8 cellular contexts compared by ENCODE assay signal in genomic region chr12:68686262-68686594, GRCh38. TPM values are rescaled to one million over a fixed set of nuclear protein-coding genes. Genes with fewer than 3 reads are reported as not detected.
DNase-seq lines count a peak whose midpoint lies in the region; ATAC-seq and TF ChIP-seq lines count a peak whose summit lies in the region.

No MANE protein-coding gene starts in this region.

- ATAC-seq in HG02852 (IDR thresholded peaks at IDR 0.05; ENCODE audit: unreplicated experiment) = no peak

- no peak overlapping the region for H4K12ac ChIP-seq in trophoblast cell (ENCODE audit: low read depth, low read length)

- H3K9me2 ChIP-seq in OCI-LY1 (ENCODE audit: low read depth, low read length) = no peaks in the 10 kb centered on the region

- no peak overlapping the region for H2BK12ac ChIP-seq in trophoblast cell (ENCODE audit: low read length)

- no peak overlapping the region for H2BK5ac ChIP-seq in trophoblast cell (ENCODE audit: low read depth, low read length, poor library complexity)

- H4K20me1 ChIP-seq in OCI-LY1 (ENCODE audit: insufficient read depth, low read length) = no peaks in the 10 kb centered on the region

- H3K36me3 ChIP-seq in OCI-LY1 (ENCODE audit: insufficient read depth, low read length) (peaks cover 18% of the 10 kb centered on the region), trophoblast cell (ENCODE audit: control insufficient read depth in 1 of 2, insufficient read depth in 2 of 2, low read length in 2 of 2) (peaks cover 3 to 4% of the 10 kb centered on the region in 2 experiments)

- H3K9me3 ChIP-seq in OCI-LY1 (ENCODE audit: low read length) = no peaks in the 10 kb centered on the region
- H3K9me3 ChIP-seq in trophoblast cell (ENCODE audit: insufficient read depth, low read depth, low read length) = no peaks in the 10 kb centered on the region

- H3K4me2 ChIP-seq in OCI-LY1 (ENCODE audit: low read length) (peak overlapping the region; percentile 100), trophoblast cell (ENCODE audit: low read length) (peak overlapping the region; percentile 75)

- no peaks in the 10 kb centered on the region for H3F3A ChIP-seq in OCI-LY1 (ENCODE audit: insufficient read depth, low read length)

- no peak overlapping the region for H3K18ac ChIP-seq in trophoblast cell (ENCODE audit: low read length)

- H4K8ac ChIP-seq in trophoblast cell (ENCODE audit: low read depth, low read length) = peak overlapping the region; percentile 58

- no CpG with 5 or more reads among the region's 3 CpGs for WGBS in trophoblast cell (ENCODE audit: extremely low coverage, insufficient coverage, insufficient read length)

- peaks cover 5% of the 10 kb centered on the region for H3K79me1 ChIP-seq in trophoblast cell (ENCODE audit: low read length)

- peaks cover 27% of the 10 kb centered on the region for H3K4me1 ChIP-seq in OCI-LY1 (ENCODE audit: insufficient read depth, low read length, severe bottlenecking)
- H3K4me1 ChIP-seq in trophoblast cell (ENCODE audit: control insufficient read depth in 1 of 2, insufficient read depth in 2 of 2, low read length in 2 of 2) = peaks cover 0 to 2% of the 10 kb centered on the region in 2 experiments

- no peak for DNase-seq in GM12865 (ENCODE audit: low read depth)
- DNase-seq in epithelial cell of prostate (ENCODE audit: low read depth, low spot score) = no peak
- no peak for DNase-seq in trophoblast cell
- DNase-seq in NCI-H1048 (lab: John Stamatoyannopoulos, UW) = no peak
- no peak for DNase-seq in EL
- DNase-seq in kidney glomerular epithelial cell (lab: John Stamatoyannopoulos, UW) = no peak

- no peak overlapping the region for H3K27ac ChIP-seq in OCI-LY1 (ENCODE audit: low read depth, low read length, poor library complexity, severe bottlenecking)
- peak overlapping the region; percentile 87 for H3K27ac ChIP-seq in epithelial cell of prostate
- H3K27ac ChIP-seq in trophoblast cell (ENCODE audit: low read depth, low read length) = peak overlapping the region; percentile 73

- H2AFZ ChIP-seq in OCI-LY1 (ENCODE audit: low read length) (peak overlapping the region; percentile 44; the same call in 1 of the 2 replicates), trophoblast cell (ENCODE audit: insufficient read depth, low read length, poor library complexity) (no peak overlapping the region)

- H4K91ac ChIP-seq in trophoblast cell (ENCODE audit: low read depth, low read length) = no peak overlapping the region

- no peaks in the 10 kb centered on the region for H3K27me3 ChIP-seq in OCI-LY1 (ENCODE audit: insufficient read depth, low read length)
- H3K27me3 ChIP-seq in trophoblast cell (ENCODE audit: insufficient read depth, low read length) = no peaks in the 10 kb centered on the region

- TF ChIP-seq CTCF in GM12865 (IDR thresholded peaks at IDR 0.05; ENCODE audit: insufficient read depth, low read depth, low read length, missing control alignments) (no peak), OCI-LY1 (IDR thresholded peaks at IDR 0.05; ENCODE audit: low read length) (no peak)

- no peak overlapping the region for H2BK120ac ChIP-seq in trophoblast cell (ENCODE audit: insufficient read depth, low read length, poor library complexity)

- peaks cover 37% of the 10 kb centered on the region for H3K79me2 ChIP-seq in OCI-LY1 (ENCODE audit: insufficient read depth, low read length)
- peaks cover 4% of the 10 kb centered on the region for H3K79me2 ChIP-seq in trophoblast cell (ENCODE audit: control insufficient read depth, insufficient read depth, low read length, poor library complexity)

- H3K23ac ChIP-seq in trophoblast cell (ENCODE audit: low read length) = no peak overlapping the region

- H3K4me3 ChIP-seq in GM12865 (ENCODE audit: low read depth, low read length) = peak overlapping the region; percentile 93
- H3K4me3 ChIP-seq in OCI-LY1 (ENCODE audit: low read depth, low read length, poor library complexity, severe bottlenecking) = peak overlapping the region; percentile 95
- no peak overlapping the region for H3K4me3 ChIP-seq in trophoblast cell (ENCODE audit: low read depth, low read length)

- no peak overlapping the region for H3K14ac ChIP-seq in trophoblast cell (ENCODE audit: low read length)

- H3K9ac ChIP-seq in OCI-LY1 (ENCODE audit: low read length) = peak overlapping the region; percentile 89
- H3K9ac ChIP-seq in trophoblast cell (ENCODE audit: low read length) = no peak overlapping the region

- no peak overlapping the region for H3K4ac ChIP-seq in trophoblast cell (ENCODE audit: low read depth, low read length)

- no peak overlapping the region for H2AK5ac ChIP-seq in trophoblast cell (ENCODE audit: low read length)

RNA-seq across cellular contexts. Expression of gene NUP107, which starts 0.6 kb away (rescaled TPM):
- 65.2 and 70.6 TPM in 2 replicates for polyA plus RNA-seq in trophoblast cell (2013)

RNA-seq across cellular contexts. Expression of gene SLC35E3, which starts 59.7 kb away (rescaled TPM):
- 5.2 and 5.3 TPM in 2 replicates for polyA plus RNA-seq in trophoblast cell (2013)
